8 cellular contexts compared by ENCODE assay signal in genomic region chr9:127611796-127612790, GRCh38. TPM values are rescaled to one million over a fixed set of nuclear protein-coding genes. Genes with fewer than 3 reads are reported as not detected.
DNase-seq lines count a peak whose midpoint lies in the region; ATAC-seq, FAIRE-seq and TF ChIP-seq lines count a peak whose summit lies in the region.

STXBP1 (plus strand) TSS chr9:127612277; CDS start chr9:127612404, 127 bp downstream.

- no peaks in the 10 kb centered on the region for H3K36me3 ChIP-seq in keratinocyte (ENCODE audit: control insufficient read depth in 2 of 2, extremely low read depth in 1 of 2, insufficient read depth in 2 of 2, low read length in 2 of 2)

- dilution Hi-C loops in keratinocyte (cut with MboI; ENCODE audit: extremely low pct_ligation_motif_present, low sequenced_read_pairs) = no loop called here

- ATAC-seq in GM18520 (IDR thresholded peaks at IDR 0.05; ENCODE audit: unreplicated experiment) (peak; percentile 85), HG03097 (IDR thresholded peaks at IDR 0.05; ENCODE audit: low FRiP score, unreplicated experiment) (peak; percentile 91)

- H3K4me1 ChIP-seq in keratinocyte (ENCODE audit: control insufficient read depth, extremely low read depth, insufficient read depth, low read length) = peaks cover 13% of the 10 kb centered on the region

- peak within 1 kb of the TSS; percentile 88 for H3K4me2 ChIP-seq in keratinocyte (ENCODE audit: control insufficient read depth, extremely low read depth, insufficient read depth, low read depth, low read length)

- peak within 1 kb of the TSS; percentile 80 for H3K9ac ChIP-seq in keratinocyte (ENCODE audit: control insufficient read depth, extremely low read depth, insufficient read depth, low read length)

- no peaks in the 10 kb centered on the region for H3K9me1 ChIP-seq in keratinocyte (ENCODE audit: control insufficient read depth, extremely low read depth, insufficient read depth, low read length)

- peak within 1 kb of the TSS; percentile 45 for H3K27ac ChIP-seq in keratinocyte (ENCODE audit: control insufficient read depth, insufficient read depth, low read length)

- DNase-seq in 8988T (peak; percentile 95), NCI-H2227 treated with DMSO at 0.1 percent for 48 hours (lab: John Stamatoyannopoulos, UW) (peak; percentile 65), keratinocyte (ENCODE audit: low read depth, low spot score) (no peak)
- DNase-seq in activated CD4-positive, CD25-positive, alpha-beta regulatory T cell treated with anti-CD3 and anti-CD28 coated beads, Interleukin-2, amount 50 U/mL, for 16 hours (ENCODE audit: low read depth, low spot score) = peak; percentile 62
- DNase-seq in central memory CD4-positive, alpha-beta T cell = peak; percentile 82
- DNase-seq in stimulated activated CD4-positive, alpha-beta T cell treated with anti-CD3 and anti-CD28 coated beads, Interleukin-12 subunit alpha, Interleukin-12 subunit beta, amount 100 ng/mL, for 48 hours (ENCODE audit: low read depth in 2 of 3, low spot score in 1 of 3) = peak; percentile 66 to 85 (median 78)

- no peaks in the 10 kb centered on the region for H3K27me3 ChIP-seq in keratinocyte (ENCODE audit: control insufficient read depth, extremely low read depth, insufficient read depth, low read length)

- H2AFZ ChIP-seq in keratinocyte (ENCODE audit: control insufficient read depth, low read length) = peak within 1 kb of the TSS; percentile 95

- peaks cover 15% of the 10 kb centered on the region for H3K79me2 ChIP-seq in keratinocyte (ENCODE audit: control insufficient read depth, insufficient read depth, low read length)

- no peaks in the 10 kb centered on the region for H4K20me1 ChIP-seq in keratinocyte (ENCODE audit: control insufficient read depth, extremely low read depth, insufficient read depth, low read length)

- no peak for FAIRE-seq in keratinocyte (lab: Jason Lieb, UNC)

- peak in 1 of 3 experiments; percentile 7 for TF ChIP-seq CTCF in keratinocyte (optimal IDR thresholded peaks at IDR 0.05 in 1 of 3, IDR thresholded peaks at IDR 0.05 in 1 of 3, conservative IDR thresholded peaks at IDR 0.05 in 1 of 3; ENCODE audit: extremely low read depth in 1 of 3, insufficient read depth in 2 of 3, low read length in 3 of 3)

- peak within 1 kb of the TSS; percentile 69 to 89 (median 83) for H3K4me3 ChIP-seq in keratinocyte (ENCODE audit: control insufficient read depth in 2 of 3, extremely low read depth in 1 of 3, insufficient read depth in 2 of 3, low read depth in 1 of 3, low read length in 3 of 3)

- no peaks in the 10 kb centered on the region for H3K9me3 ChIP-seq in keratinocyte (ENCODE audit: control insufficient read depth, low read depth, low read length)

RNA-seq across cellular contexts. Expression of gene STXBP1, which starts in this region (rescaled TPM):
- polyA plus RNA-seq in keratinocyte = 7.8 to 22.2 TPM (median 17.1 TPM) in 3 replicates
- 19.1 TPM for polyA plus RNA-seq in keratinocyte (2011; ENCODE audit: low read depth)
- 26.8 and 30.2 TPM in 2 replicates for polyA plus RNA-seq in keratinocyte (2011; cell fraction: cytosol; rRNA removed)
- 37.0 and 43.4 TPM in 2 replicates for polyA plus RNA-seq in keratinocyte (2011; cell fraction: nucleus; rRNA removed)
- polyA plus RNA-seq in keratinocyte (2012; ENCODE audit: low replicate concordance) = 22.7 and 30.0 TPM in 2 replicates
- polyA minus RNA-seq in keratinocyte = 18.2 to 43.8 TPM (median 24.5 TPM) in 3 replicates
- 21.1 TPM for polyA minus RNA-seq in keratinocyte (2011; cell fraction: cytosol; rRNA and poly(A)+ RNA removed)
- 16.2 and 26.9 TPM in 2 replicates for polyA minus RNA-seq in keratinocyte (2011; cell fraction: nucleus; rRNA and poly(A)+ RNA removed)
